ENCODE assay signal across 1 cellular context in the genomic region with DNA sequence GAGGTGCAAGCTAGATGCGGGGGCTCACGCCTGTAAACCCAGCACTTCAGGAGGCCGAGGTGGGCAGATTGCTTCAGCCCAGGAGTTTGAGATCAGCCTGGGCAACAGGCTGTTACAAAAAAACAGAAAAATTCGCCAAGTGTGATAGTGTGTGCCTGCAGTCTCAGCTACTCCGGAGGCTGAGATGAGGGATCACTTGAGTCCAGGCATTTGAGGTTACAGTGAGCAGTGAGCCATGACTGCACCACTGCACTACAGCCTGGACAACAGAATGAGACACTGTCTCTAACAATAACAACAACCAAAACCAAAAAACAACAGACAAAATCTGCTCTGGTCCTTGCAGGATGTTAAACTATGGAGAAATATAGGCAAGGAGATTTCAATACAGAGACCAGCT.
TF ChIP-seq lines count a peak whose summit lies in the region.

No MANE protein-coding gene starts in this region.

TF ChIP-seq in HepG2, 621 proteins besides CTCF, POLR2A, EP300 and RAD21:
- TF ChIP-seq ZNF383 (CRISPR knock-in tag; IDR thresholded peaks at IDR 0.05; ENCODE audit: borderline replicate concordance) (no peak), DNMT1 (CRISPR knock-in tag; IDR thresholded peaks at IDR 0.05) (no peak), ZNF720 (CRISPR knock-in tag; IDR thresholded peaks at IDR 0.05) (no peak), DR1 (CRISPR knock-in tag; IDR thresholded peaks at IDR 0.05) (no peak), KDM5B (CRISPR knock-in tag; IDR thresholded peaks at IDR 0.05; ENCODE audit: borderline replicate concordance) (no peak), ZNF747 (CRISPR knock-in tag; IDR thresholded peaks at IDR 0.05; ENCODE audit: borderline replicate concordance) (no peak), ESRRA (CRISPR knock-in tag; IDR thresholded peaks at IDR 0.05; ENCODE audit: low read depth) (no peak), ZNF713 (CRISPR knock-in tag; IDR thresholded peaks at IDR 0.05) (no peak), ZNF572 (CRISPR knock-in tag; IDR thresholded peaks at IDR 0.05) (no peak), ZBTB7B (CRISPR knock-in tag; IDR thresholded peaks at IDR 0.05) (no peak), JARID2 (CRISPR knock-in tag; IDR thresholded peaks at IDR 0.05; ENCODE audit: insufficient replicate concordance) (no peak), ZFP37 (CRISPR knock-in tag; IDR thresholded peaks at IDR 0.05; ENCODE audit: borderline replicate concordance) (no peak), ZNF552 (CRISPR knock-in tag; IDR thresholded peaks at IDR 0.05; ENCODE audit: borderline replicate concordance) (no peak), ASH2L (IDR thresholded peaks at IDR 0.05; ENCODE audit: insufficient read length, low read depth, low read length) (no peak)
- TF ChIP-seq, protein P1, sequence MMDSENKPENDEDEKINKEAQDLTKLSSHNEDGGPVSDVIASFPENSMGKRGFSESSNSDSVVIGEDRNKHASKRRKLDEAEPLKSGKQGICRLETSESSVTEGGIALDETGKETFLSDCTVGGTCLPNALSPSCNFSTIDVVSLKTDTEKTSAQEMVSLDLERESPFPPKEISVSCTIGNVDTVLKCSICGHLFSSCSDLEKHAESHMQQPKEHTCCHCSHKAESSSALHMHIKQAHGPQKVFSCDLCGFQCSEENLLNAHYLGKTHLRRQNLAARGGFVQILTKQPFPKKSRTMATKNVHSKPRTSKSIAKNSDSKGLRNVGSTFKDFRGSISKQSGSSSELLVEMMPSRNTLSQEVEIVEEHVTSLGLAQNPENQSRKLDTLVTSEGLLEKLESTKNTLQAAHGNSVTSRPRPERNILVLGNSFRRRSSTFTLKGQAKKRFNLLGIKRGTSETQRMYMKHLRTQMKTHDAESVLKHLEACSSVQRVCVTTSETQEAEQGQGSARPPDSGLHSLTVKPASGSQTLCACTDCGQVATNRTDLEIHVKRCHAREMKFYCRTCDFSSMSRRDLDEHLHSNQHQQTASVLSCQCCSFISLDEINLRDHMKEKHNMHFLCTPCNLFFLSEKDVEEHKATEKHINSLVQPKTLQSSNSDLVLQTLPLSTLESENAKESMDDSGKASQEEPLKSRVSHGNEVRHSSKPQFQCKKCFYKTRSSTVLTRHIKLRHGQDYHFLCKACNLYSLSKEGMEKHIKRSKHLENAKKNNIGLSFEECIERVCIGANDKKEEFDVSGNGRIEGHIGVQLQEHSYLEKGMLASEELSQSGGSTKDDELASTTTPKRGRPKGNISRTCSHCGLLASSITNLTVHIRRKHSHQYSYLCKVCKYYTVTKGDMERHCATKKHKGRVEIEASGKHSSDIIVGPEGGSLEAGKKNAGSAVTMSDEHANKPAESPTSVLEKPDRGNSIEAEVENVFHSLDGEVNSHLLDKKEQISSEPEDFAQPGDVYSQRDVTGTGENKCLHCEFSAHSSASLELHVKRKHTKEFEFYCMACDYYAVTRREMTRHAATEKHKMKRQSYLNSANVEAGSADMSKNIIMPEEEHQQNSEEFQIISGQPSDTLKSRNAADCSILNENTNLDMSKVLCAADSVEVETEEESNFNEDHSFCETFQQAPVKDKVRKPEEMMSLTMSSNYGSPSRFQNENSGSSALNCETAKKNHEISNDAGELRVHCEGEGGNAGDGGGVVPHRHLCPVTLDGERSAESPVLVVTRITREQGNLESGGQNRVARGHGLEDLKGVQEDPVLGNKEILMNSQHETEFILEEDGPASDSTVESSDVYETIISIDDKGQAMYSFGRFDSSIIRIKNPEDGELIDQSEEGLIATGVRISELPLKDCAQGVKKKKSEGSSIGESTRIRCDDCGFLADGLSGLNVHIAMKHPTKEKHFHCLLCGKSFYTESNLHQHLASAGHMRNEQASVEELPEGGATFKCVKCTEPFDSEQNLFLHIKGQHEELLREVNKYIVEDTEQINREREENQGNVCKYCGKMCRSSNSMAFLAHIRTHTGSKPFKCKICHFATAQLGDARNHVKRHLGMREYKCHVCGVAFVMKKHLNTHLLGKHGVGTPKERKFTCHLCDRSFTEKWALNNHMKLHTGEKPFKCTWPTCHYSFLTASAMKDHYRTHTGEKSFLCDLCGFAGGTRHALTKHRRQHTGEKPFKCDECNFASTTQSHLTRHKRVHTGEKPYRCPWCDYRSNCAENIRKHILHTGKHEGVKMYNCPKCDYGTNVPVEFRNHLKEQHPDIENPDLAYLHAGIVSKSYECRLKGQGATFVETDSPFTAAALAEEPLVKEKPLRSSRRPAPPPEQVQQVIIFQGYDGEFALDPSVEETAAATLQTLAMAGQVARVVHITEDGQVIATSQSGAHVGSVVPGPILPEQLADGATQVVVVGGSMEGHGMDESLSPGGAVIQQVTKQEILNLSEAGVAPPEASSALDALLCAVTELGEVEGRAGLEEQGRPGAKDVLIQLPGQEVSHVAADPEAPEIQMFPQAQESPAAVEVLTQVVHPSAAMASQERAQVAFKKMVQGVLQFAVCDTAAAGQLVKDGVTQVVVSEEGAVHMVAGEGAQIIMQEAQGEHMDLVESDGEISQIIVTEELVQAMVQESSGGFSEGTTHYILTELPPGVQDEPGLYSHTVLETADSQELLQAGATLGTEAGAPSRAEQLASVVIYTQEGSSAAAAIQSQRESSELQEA (CRISPR knock-in tag; IDR thresholded peaks at IDR 0.05; ENCODE audit: not compliant biosample characterization) = no peak
- TF ChIP-seq, protein P2, sequence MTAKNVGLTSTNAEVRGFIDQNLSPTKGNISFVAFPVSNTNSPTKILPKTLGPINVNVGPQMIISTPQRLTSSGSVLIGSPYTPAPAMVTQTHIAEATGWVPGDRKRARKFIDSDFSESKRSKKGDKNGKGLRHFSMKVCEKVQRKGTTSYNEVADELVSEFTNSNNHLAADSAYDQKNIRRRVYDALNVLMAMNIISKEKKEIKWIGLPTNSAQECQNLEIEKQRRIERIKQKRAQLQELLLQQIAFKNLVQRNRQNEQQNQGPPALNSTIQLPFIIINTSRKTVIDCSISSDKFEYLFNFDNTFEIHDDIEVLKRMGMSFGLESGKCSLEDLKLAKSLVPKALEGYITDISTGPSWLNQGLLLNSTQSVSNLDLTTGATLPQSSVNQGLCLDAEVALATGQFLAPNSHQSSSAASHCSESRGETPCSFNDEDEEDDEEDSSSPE (CRISPR knock-in tag; IDR thresholded peaks at IDR 0.05) = no peak
- TF ChIP-seq, protein P3, sequence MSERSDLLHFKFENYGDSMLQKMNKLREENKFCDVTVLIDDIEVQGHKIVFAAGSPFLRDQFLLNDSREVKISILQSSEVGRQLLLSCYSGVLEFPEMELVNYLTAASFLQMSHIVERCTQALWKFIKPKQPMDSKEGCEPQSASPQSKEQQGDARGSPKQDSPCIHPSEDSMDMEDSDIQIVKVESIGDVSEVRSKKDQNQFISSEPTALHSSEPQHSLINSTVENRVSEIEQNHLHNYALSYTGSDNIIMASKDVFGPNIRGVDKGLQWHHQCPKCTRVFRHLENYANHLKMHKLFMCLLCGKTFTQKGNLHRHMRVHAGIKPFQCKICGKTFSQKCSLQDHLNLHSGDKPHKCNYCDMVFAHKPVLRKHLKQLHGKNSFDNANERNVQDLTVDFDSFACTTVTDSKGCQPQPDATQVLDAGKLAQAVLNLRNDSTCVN (CRISPR knock-in tag; IDR thresholded peaks at IDR 0.05; ENCODE audit: borderline replicate concordance) = no peak
- TF ChIP-seq, protein P4, sequence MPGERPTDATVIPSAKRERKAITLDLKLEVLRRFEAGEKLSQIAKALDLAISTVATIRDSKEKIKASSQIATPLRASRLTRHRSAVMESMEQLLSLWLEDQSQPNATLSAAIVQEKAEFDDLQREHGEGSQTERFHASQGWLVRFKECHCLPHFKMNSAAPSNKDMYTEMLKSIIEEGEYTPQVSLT (CRISPR knock-in tag; IDR thresholded peaks at IDR 0.05; ENCODE audit: borderline replicate concordance, low read depth) = no peak
